ENCODE assay signal across 32 cellular contexts in the genomic region with DNA sequence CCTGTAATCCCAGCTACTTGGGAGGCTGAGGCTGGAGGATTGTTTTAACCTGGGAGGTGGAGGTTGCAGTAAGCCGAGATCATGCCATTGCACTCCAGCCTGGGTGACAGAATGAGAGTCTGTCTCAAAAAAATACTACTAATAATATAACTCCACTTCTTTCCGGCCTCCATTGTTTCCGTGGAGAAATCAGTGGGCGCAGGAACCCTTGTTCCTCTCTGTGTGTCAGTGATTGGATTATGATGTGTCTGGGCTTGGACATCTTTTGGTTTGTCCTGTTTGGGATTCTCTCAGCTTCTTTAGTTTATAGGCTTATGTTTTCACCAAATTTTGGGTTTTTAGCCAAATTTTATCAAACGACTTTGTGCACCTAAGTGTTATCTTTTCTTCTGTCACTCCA. TPM values are rescaled to one million over a fixed set of nuclear protein-coding genes. Genes with fewer than 3 reads are reported as not detected.
"Had no signal": no experiment of that assay in that cellular context is flagged by ENCODE, and none has a peak within 500 bp of the region (broad histone marks: within the 10 kb centered on the region; RNA-seq: fewer than 3 reads in every experiment).

No MANE protein-coding gene starts in this region.

- H3K9me3 ChIP-seq: ovary, psoas muscle, sigmoid colon, thoracic aorta, thyroid gland, upper lobe of left lung, vagina had no signal

- ATAC-seq: naive thymus-derived CD8-positive, alpha-beta T cell; natural killer cell treated with Interleukin-12 subunit alpha and Interleukin-12 subunit beta and Interleukin-15 and Interleukin-18, amount 100 ng/mL, for 72 hours; psoas muscle; right cardiac atrium; stimulated activated effector memory CD8-positive, alpha-beta T cell treated with anti-CD3 and anti-CD28 coated beads, Interleukin-12 subunit alpha, Interleukin-12 subunit beta, amount 100 ng/mL, for 72 hours; stimulated activated naive B cell treated with anti-CD40 and anti-IgM and Interleukin-4, amounts not matched to agents 10 μg/mL and 1 μg/mL and 100 μg/mL, for 72 hours had no signal

- H3K9ac ChIP-seq: parathyroid adenoma had no signal

- H3K36me3 ChIP-seq: ovary had no signal

- H3K27ac Mint-ChIP-seq: nephron progenitor cell; progenitor cell of endocrine pancreas; stimulated activated effector memory CD8-positive, alpha-beta T cell treated with anti-CD3 and anti-CD28 coated beads, Interleukin-12 subunit alpha, Interleukin-12 subunit beta, amount 100 ng/mL, for 72 hours; stimulated activated naive B cell treated with anti-CD40 and anti-IgM and Interleukin-4, amounts not matched to agents 10 μg/mL and 1 μg/mL and 100 μg/mL, for 72 hours; stimulated activated naive CD8-positive, alpha-beta T cell treated with anti-CD3 and anti-CD28 coated beads, Interleukin-15, Interleukin-2, amounts not matched to agents 100 ng/mL and 50 ng/mL, for 24 hours had no signal

- H3K27me3 Mint-ChIP-seq: naive thymus-derived CD8-positive, alpha-beta T cell; natural killer cell treated with Interleukin-12 subunit alpha and Interleukin-12 subunit beta and Interleukin-15 and Interleukin-18, amount 100 ng/mL, for 72 hours; progenitor cell of endocrine pancreas; stimulated activated naive B cell treated with anti-CD40 and anti-IgM and Interleukin-4, amounts not matched to agents 10 μg/mL and 1 μg/mL and 100 μg/mL, for 72 hours; stimulated activated naive CD8-positive, alpha-beta T cell treated with anti-CD3 and anti-CD28 coated beads, Interleukin-15, Interleukin-2, amounts not matched to agents 100 ng/mL and 50 ng/mL, for 24 hours had no signal

- H3K4me3 ChIP-seq: ovary, psoas muscle, sigmoid colon, stomach, thoracic aorta, thyroid gland, tibial nerve, upper lobe of left lung, vagina had no signal

- H3K4me1 ChIP-seq: parathyroid adenoma, psoas muscle, sigmoid colon, stomach, thyroid gland, tibial nerve, upper lobe of left lung, vagina had no signal

- H2AFZ ChIP-seq: parathyroid adenoma had no signal

- H3K27ac ChIP-seq: neutrophil, ovary, parathyroid adenoma, psoas muscle, sigmoid colon, stomach, thoracic aorta, thyroid gland, tibial nerve, upper lobe of left lung, vagina had no signal

- DNase-seq: naive thymus-derived CD8-positive, alpha-beta T cell; nephron progenitor cell; nucleus accumbens; ovary; psoas muscle; right cardiac atrium; sigmoid colon; small intestine; stimulated activated CD4-positive, alpha-beta T cell treated with anti-CD3 and anti-CD28 coated beads, Interleukin-15, amount 100 ng/mL, for 24 hours; stimulated activated CD4-positive, alpha-beta T cell treated with anti-CD3 and anti-CD28 coated beads, Interleukin-2, amount 100 ng/mL, for 24 hours; stimulated activated CD4-positive, alpha-beta T cell treated with anti-CD3 and anti-CD28 coated beads, Interleukin-2, amount 100 ng/mL, for 48 hours; stimulated activated CD4-positive, alpha-beta T cell treated with anti-CD3 and anti-CD28 coated beads, Interleukin-4, amount 100 ng/mL, for 24 hours; stimulated activated naive B cell treated with anti-CD40 and anti-IgM and Interleukin-4, amounts not matched to agents 10 μg/mL and 1 μg/mL and 100 μg/mL, for 72 hours; stimulated activated naive CD4-positive, alpha-beta T cell treated with Interleukin-2 at 50 U/mL for 16 hours; stomach; thyroid gland; trophoblast cell; upper lobe of left lung had no signal

- H3K4me1 Mint-ChIP-seq: nephron progenitor cell, neural crest cell had no signal

- H3K9me3 Mint-ChIP-seq: naive thymus-derived CD8-positive, alpha-beta T cell; natural killer cell treated with Interleukin-12 subunit alpha and Interleukin-12 subunit beta and Interleukin-15 and Interleukin-18, amount 100 ng/mL, for 72 hours; stimulated activated effector memory CD8-positive, alpha-beta T cell treated with anti-CD3 and anti-CD28 coated beads, Interleukin-12 subunit alpha, Interleukin-12 subunit beta, amount 100 ng/mL, for 72 hours; stimulated activated naive CD8-positive, alpha-beta T cell treated with anti-CD3 and anti-CD28 coated beads, Interleukin-15, Interleukin-2, amounts not matched to agents 100 ng/mL and 50 ng/mL, for 24 hours had no signal

- FAIRE-seq: small intestine, urothelium cell line had no signal

- H3K27me3 ChIP-seq: neutrophil, ovary, sigmoid colon, stomach, thyroid gland, tibial nerve, upper lobe of left lung, vagina had no signal

- H3K4me3 Mint-ChIP-seq: naive thymus-derived CD8-positive, alpha-beta T cell; natural killer cell treated with Interleukin-12 subunit alpha and Interleukin-12 subunit beta and Interleukin-15 and Interleukin-18, amount 100 ng/mL, for 72 hours; nephron progenitor cell; neural crest cell; stimulated activated effector memory CD8-positive, alpha-beta T cell treated with anti-CD3 and anti-CD28 coated beads, Interleukin-12 subunit alpha, Interleukin-12 subunit beta, amount 100 ng/mL, for 72 hours; stimulated activated naive B cell treated with anti-CD40 and anti-IgM and Interleukin-4, amounts not matched to agents 10 μg/mL and 1 μg/mL and 100 μg/mL, for 72 hours; stimulated activated naive CD8-positive, alpha-beta T cell treated with anti-CD3 and anti-CD28 coated beads, Interleukin-15, Interleukin-2, amounts not matched to agents 100 ng/mL and 50 ng/mL, for 24 hours had no signal

RNA-seq across cellular contexts. Expression of a gene that starts 41.1 kb away (rescaled TPM):
- total RNA-seq: naive thymus-derived CD8-positive, alpha-beta T cell; natural killer cell treated with Interleukin-12 subunit alpha and Interleukin-12 subunit beta and Interleukin-15 and Interleukin-18, amount 100 ng/mL, for 72 hours; neural crest cell; progenitor cell of endocrine pancreas; renal cortical epithelial cell; sigmoid colon; stomach; subcutaneous adipose tissue; thyroid gland; ureter; vagina had no signal
- polyA plus RNA-seq: naive thymus-derived CD8-positive, alpha-beta T cell had no signal
